ENCODE assay signal across 1 cellular context in the genomic region with DNA sequence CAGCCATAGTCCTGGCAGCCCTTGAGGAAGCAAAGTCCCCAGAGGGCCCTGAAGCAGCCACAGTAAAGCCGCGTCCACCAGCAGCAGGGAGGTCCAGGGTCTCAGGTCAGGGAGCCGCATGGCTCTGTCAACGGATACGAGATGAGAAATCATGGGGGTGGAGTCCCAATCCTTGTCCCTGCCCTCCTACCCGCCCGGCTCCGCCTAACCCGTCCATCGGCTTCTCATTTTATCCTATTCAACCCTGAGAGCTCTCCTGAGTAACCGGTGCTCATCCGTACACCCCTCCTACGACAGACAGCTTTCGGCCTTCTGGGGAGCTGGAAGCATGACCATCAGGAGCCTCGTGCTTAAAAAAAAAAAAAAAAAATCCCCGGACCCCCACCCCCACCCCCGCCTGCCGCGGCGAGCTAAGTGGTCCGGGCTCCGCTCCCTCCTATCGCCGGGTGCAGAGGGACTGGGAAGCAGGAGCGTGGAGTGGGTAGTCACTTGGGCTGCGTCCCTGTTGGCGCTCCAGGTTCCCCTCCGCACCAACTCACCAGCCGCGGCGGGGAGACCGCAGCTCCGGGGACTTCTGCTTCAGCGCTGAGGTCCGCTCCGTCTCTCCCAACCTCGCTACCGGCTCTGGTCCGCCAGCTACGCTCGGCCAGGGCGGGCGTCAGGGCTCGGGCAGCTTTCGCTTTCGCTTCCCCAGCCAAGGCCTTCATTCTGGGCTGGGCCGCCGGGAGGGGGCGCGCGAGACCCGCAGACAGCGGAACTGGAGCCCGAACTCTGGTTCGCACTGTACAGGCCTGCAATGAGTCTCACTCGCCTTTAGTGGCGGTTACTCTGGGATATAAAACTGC.
TF ChIP-seq lines count a peak whose summit lies in the region.

Gene TAP2 (minus strand): TSS at position 626 of the 845 bp plus-strand sequence. CDS start 506 bp downstream, at position 120.

TF ChIP-seq in HEK293, 187 proteins besides CTCF, POLR2A, EP300 and RAD21 (continued from another document):
- TF ChIP-seq INSM2 (tag by site-specific recombination; IDR thresholded peaks at IDR 0.05) (no peak), ZNF600 (tag by site-specific recombination; IDR thresholded peaks at IDR 0.05) (peak; percentile 88), OVOL3 (tag by site-specific recombination; IDR thresholded peaks at IDR 0.05) (no peak), ZNF148 (tag by site-specific recombination; IDR thresholded peaks at IDR 0.05; ENCODE audit: borderline replicate concordance) (no peak)
- TF ChIP-seq, protein P1, sequence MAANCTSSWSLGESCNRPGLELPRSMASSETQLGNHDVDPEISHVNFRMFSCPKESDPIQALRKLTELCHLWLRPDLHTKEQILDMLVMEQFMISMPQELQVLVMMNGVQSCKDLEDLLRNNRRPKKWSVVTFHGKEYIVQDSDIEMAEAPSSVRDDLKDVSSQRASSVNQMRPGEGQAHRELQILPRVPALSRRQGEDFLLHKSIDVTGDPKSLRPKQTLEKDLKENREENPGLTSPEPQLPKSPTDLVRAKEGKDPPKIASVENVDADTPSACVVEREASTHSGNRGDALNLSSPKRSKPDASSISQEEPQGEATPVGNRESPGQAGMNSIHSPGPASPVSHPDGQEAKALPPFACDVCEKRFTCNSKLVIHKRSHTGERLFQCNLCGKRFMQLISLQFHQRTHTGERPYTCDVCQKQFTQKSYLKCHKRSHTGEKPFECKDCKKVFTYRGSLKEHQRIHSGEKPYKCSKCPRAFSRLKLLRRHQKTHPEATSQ (tag by site-specific recombination; IDR thresholded peaks at IDR 0.05) = no peak
